Comparison of ENCODE assay signal across 23 cellular contexts in genomic region chr7:17230099-17230807, GRCh38.
"Had no signal": no experiment of that assay in that cellular context is flagged by ENCODE, and none has a peak within 500 bp of the region (broad histone marks: within the 10 kb centered on the region; RNA-seq: fewer than 3 reads in every experiment).

No MANE protein-coding gene starts in this region.

- H3K36me3 ChIP-seq: esophagus muscularis mucosa, neutrophil, tibial nerve, vagina had no signal

- H3K27ac Mint-ChIP-seq: activated B cell treated with CpG ODN at 0.5 μM for 24 hours; activated CD8-positive, alpha-beta T cell treated with anti-CD3 and anti-CD28 coated beads for 36 hours; activated naive CD4-positive, alpha-beta T cell treated with anti-CD3 and anti-CD28 coated beads, Interleukin-2, amount 10 ng/mL, durations not matched to agents 7 days and 5 days; activated naive CD8-positive, alpha-beta T cell treated with anti-CD3 and anti-CD28 coated beads, Interleukin-2, amount 50 U/mL, for 24 hours; mesothelial cell of epicardium had no signal

- DNase-seq: activated B cell treated with CpG ODN at 0.5 μM for 24 hours; activated CD4-positive, alpha-beta T cell treated with anti-CD3 and anti-CD28 coated beads for 4 hours; activated CD8-positive, alpha-beta T cell treated with anti-CD3 and anti-CD28 coated beads for 36 hours; activated effector memory CD4-positive, alpha-beta T cell treated with Interleukin-2 at 50 U/mL for 16 hours; activated naive CD4-positive, alpha-beta T cell treated with anti-CD3 and anti-CD28 coated beads, Interleukin-2, amount 10 ng/mL, durations not matched to agents 7 days and 5 days; activated naive CD8-positive, alpha-beta T cell treated with anti-CD3 and anti-CD28 coated beads, Interleukin-2, amount 50 U/mL, for 24 hours; activated T-cell treated with anti-CD3 and anti-CD28 coated beads, Interleukin-2, amount 50 U/mL, for 1 hour; aorta; cortex of kidney; effector CD8-positive, alpha-beta T cell; posterior cingulate gyrus; stimulated activated CD4-positive, alpha-beta T cell treated with anti-CD3 and anti-CD28 coated beads, Interleukin-12 subunit alpha, Interleukin-12 subunit beta, amount 100 ng/mL, for 4 hours; stimulated activated CD4-positive, alpha-beta T cell treated with anti-CD3 and anti-CD28 coated beads, Interleukin-1b, Interleukin-23, amount 100 ng/mL, for 48 hours; stimulated activated CD8-positive, alpha-beta memory T cell treated with anti-CD3 and anti-CD28 coated beads, Interleukin-4, amount 100 ng/mL, for 48 hours; stimulated activated naive CD4-positive, alpha-beta T cell treated with Interleukin-2 at 50 U/mL for 16 hours; T-helper 2 cell had no signal

- H3K4me3 ChIP-seq: esophagus muscularis mucosa, lung, tibial nerve, vagina had no signal

- H3K27ac ChIP-seq: esophagus muscularis mucosa, neutrophil, tibial nerve, vagina had no signal

- H3K27me3 Mint-ChIP-seq: activated B cell treated with CpG ODN at 0.5 μM for 24 hours; activated CD8-positive, alpha-beta T cell treated with anti-CD3 and anti-CD28 coated beads for 36 hours; activated naive CD4-positive, alpha-beta T cell treated with anti-CD3 and anti-CD28 coated beads, Interleukin-2, amount 10 ng/mL, durations not matched to agents 7 days and 5 days; activated naive CD8-positive, alpha-beta T cell treated with anti-CD3 and anti-CD28 coated beads, Interleukin-2, amount 50 U/mL, for 24 hours; natural killer cell treated with Interleukin-12 subunit alpha and Interleukin-12 subunit beta and Interleukin-15 and Interleukin-18, amount 100 ng/mL, for 72 hours had no signal

- H3K27me3 ChIP-seq: esophagus muscularis mucosa, neutrophil, tibial nerve, vagina had no signal

- H3K9me3 Mint-ChIP-seq: activated B cell treated with CpG ODN at 0.5 μM for 24 hours had no signal

- ATAC-seq: activated CD8-positive, alpha-beta T cell treated with anti-CD3 and anti-CD28 coated beads for 36 hours; activated naive CD8-positive, alpha-beta T cell treated with anti-CD3 and anti-CD28 coated beads, Interleukin-2, amount 50 U/mL, for 24 hours; natural killer cell treated with Interleukin-12 subunit alpha and Interleukin-12 subunit beta and Interleukin-15 and Interleukin-18, amount 100 ng/mL, for 72 hours had no signal

- H3K4me3 Mint-ChIP-seq: activated B cell treated with CpG ODN at 0.5 μM for 24 hours; activated CD8-positive, alpha-beta T cell treated with anti-CD3 and anti-CD28 coated beads for 36 hours; activated naive CD4-positive, alpha-beta T cell treated with anti-CD3 and anti-CD28 coated beads, Interleukin-2, amount 10 ng/mL, durations not matched to agents 7 days and 5 days; activated naive CD8-positive, alpha-beta T cell treated with anti-CD3 and anti-CD28 coated beads, Interleukin-2, amount 50 U/mL, for 24 hours; mesothelial cell of epicardium; natural killer cell treated with Interleukin-12 subunit alpha and Interleukin-12 subunit beta and Interleukin-15 and Interleukin-18, amount 100 ng/mL, for 72 hours had no signal

- H3K4me1 ChIP-seq: esophagus muscularis mucosa had no signal

- H3K9me3 ChIP-seq: esophagus muscularis mucosa, neutrophil, vagina had no signal
